ENCODE assay signal across 8 cellular contexts in genomic region chrX:153793291-153793690, GRCh38. TPM values are rescaled to one million over a fixed set of nuclear protein-coding genes. Genes with fewer than 3 reads are reported as not detected.
DNase-seq lines count a peak whose midpoint lies in the region; ATAC-seq, FAIRE-seq and TF ChIP-seq lines count a peak whose summit lies in the region.

No MANE protein-coding gene starts in this region.

- peaks cover 58% of the 10 kb centered on the region for H3K36me3 Mint-ChIP-seq in Calu3 (ENCODE audit: insufficient read depth, unreplicated experiment)

- H3K27ac ChIP-seq in OCI-LY1 (ENCODE audit: low read depth, low read length, poor library complexity, severe bottlenecking): peak overlapping the region; percentile 77
- no peak overlapping the region for H3K27ac ChIP-seq in H1 (ENCODE audit: low read depth, low read length)

- H3K79me2 ChIP-seq in OCI-LY1 (ENCODE audit: insufficient read depth, low read length): peaks cover 6% of the 10 kb centered on the region; the same call in 1 of the 2 replicates
- H3K79me2 ChIP-seq in H1 (ENCODE audit: control insufficient read depth in 1 of 2, insufficient read depth in 2 of 2, low read length in 2 of 2): peaks cover 0 to 34% of the 10 kb centered on the region in 2 experiments; a peak in 1 of 4 replicates

- H4K5ac ChIP-seq in H1 (ENCODE audit: insufficient read length, low read depth, low read length): no peak overlapping the region

- TF ChIP-seq POLR2A in H1 (IDR thresholded peaks at IDR 0.05; ENCODE audit: control extremely low read depth in 1 of 2, low read depth in 2 of 2, low read length in 2 of 2): no peak

- H3K56ac ChIP-seq in H1 (replicated peaks; ENCODE audit: insufficient read length, low read depth, low read length): no peak overlapping the region

- WGBS in H1 (ENCODE audit: extremely low coverage in 1 of 2, insufficient coverage in 1 of 2, insufficient read length in 1 of 2, insufficient replicate concordance in 2 of 2, low coverage in 1 of 2, low lambda C conversion rate in 2 of 2, missing lambda C conversion rate in 1 of 2), 2 experiments: 62% methylated on average over 4 of the region's 7 CpGs; no CpG with 5 or more reads in 1 of the 2 experiments

- H3K23ac ChIP-seq in H1 (ENCODE audit: insufficient read length): no peak overlapping the region

- H2AK5ac ChIP-seq in H1 (ENCODE audit: low read depth, low read length): no peak overlapping the region

- no peak overlapping the region for H3K4ac ChIP-seq in H1 (replicated peaks; ENCODE audit: insufficient read length, low read depth, low read length)

- ATAC-seq in GM18511 (IDR thresholded peaks at IDR 0.05; ENCODE audit: unreplicated experiment): no peak

- no peak overlapping the region for H3K18ac ChIP-seq in H1 (ENCODE audit: extremely low read depth, low read length)

- no peak overlapping the region for H3K14ac ChIP-seq in H1 (ENCODE audit: insufficient read length)

- no peak overlapping the region for H2BK12ac ChIP-seq in H1 (ENCODE audit: low read depth, low read length)

- no peaks in the 10 kb centered on the region; the same call in none of the 2 replicates for H3K79me1 ChIP-seq in H1 (ENCODE audit: low read depth, low read length)

- H3K4me1 ChIP-seq in OCI-LY1 (ENCODE audit: insufficient read depth, low read length, severe bottlenecking) (peaks cover 25% of the 10 kb centered on the region), H1 (replicated peaks in 1 of 4; ENCODE audit: control insufficient read depth in 3 of 4, insufficient read depth in 4 of 4, low read length in 3 of 4) (peaks cover 0 to 17% (median 6%) of the 10 kb centered on the region in 4 experiments; a peak in 4 of 7 replicates), neuron (ENCODE audit: insufficient read depth, low read length) (peaks cover 17% of the 10 kb centered on the region)

- intact Hi-C loops in Calu3 (cut with micrococcal nuclease; ENCODE audit: unreplicated experiment): no loop called here

- H3K27ac Mint-ChIP-seq in Calu3 (ENCODE audit: unreplicated experiment): peak overlapping the region; percentile 94

- H3K36me3 ChIP-seq in OCI-LY1 (ENCODE audit: insufficient read depth, low read length) (peaks cover 39% of the 10 kb centered on the region), H1 (ENCODE audit: control insufficient read depth in 2 of 4, insufficient read depth in 4 of 4, low read length in 3 of 4) (peaks cover 0 to 21% (median 3%) of the 10 kb centered on the region in 4 experiments; a peak in 3 of 8 replicates), neuron (ENCODE audit: insufficient read depth, low read length) (peaks cover 8% of the 10 kb centered on the region)

- TF ChIP-seq CTCF in Calu3 (IDR thresholded peaks at IDR 0.05; ENCODE audit: unreplicated experiment): no peak
- no peak for TF ChIP-seq CTCF in OCI-LY1 (IDR thresholded peaks at IDR 0.05; ENCODE audit: low read length)
- no peak for TF ChIP-seq CTCF in H1 (IDR thresholded peaks at IDR 0.05; ENCODE audit: control extremely low read depth in 1 of 3, insufficient read depth in 1 of 3, low read depth in 1 of 3, low read length in 3 of 3)

- H3K9ac ChIP-seq in OCI-LY1 (ENCODE audit: low read length) (peak overlapping the region; percentile 96), H1 (replicated peaks in 1 of 4; ENCODE audit: extremely low read depth in 1 of 4, low read depth in 3 of 4, low read length in 3 of 4) (peak overlapping the region in 1 of 4 experiments; percentile 43; a peak in 3 of 7 replicates)

- H3K27me3 ChIP-seq in OCI-LY1 (ENCODE audit: insufficient read depth, low read length) (no peaks in the 10 kb centered on the region), H1 (replicated peaks in 1 of 4; ENCODE audit: control insufficient read depth in 3 of 4, extremely low read depth in 1 of 4, insufficient read depth in 3 of 4, low read length in 3 of 4) (no peaks in the 10 kb centered on the region), neuron (ENCODE audit: insufficient read depth, low read length) (peaks cover 3% of the 10 kb centered on the region)

- TF ChIP-seq EP300 in H1 (IDR thresholded peaks at IDR 0.05; ENCODE audit: borderline replicate concordance in 1 of 2, low read depth in 2 of 2, low read length in 2 of 2): no peak

- H4K8ac ChIP-seq in H1 (ENCODE audit: extremely low read depth, insufficient read depth, low read length): no peak overlapping the region

- peaks cover 2% of the 10 kb centered on the region; the same call in 1 of the 2 replicates for H3K23me2 ChIP-seq in H1 (ENCODE audit: low read depth, low read length)

- H3K27me3 Mint-ChIP-seq in Calu3 (ENCODE audit: unreplicated experiment): no peaks in the 10 kb centered on the region

- peak overlapping the region; percentile 94 for H3K4me2 ChIP-seq in OCI-LY1 (ENCODE audit: low read length)
- H3K4me2 ChIP-seq in H1 (ENCODE audit: insufficient read depth in 1 of 2, low read depth in 2 of 2, low read length in 2 of 2): peak overlapping the region; percentile 59 to 85

- H2AFZ ChIP-seq in OCI-LY1 (ENCODE audit: low read length) (no peak overlapping the region), H1 (ENCODE audit: low read length) (no peak overlapping the region), neuron (ENCODE audit: low read depth, low read length) (no peak overlapping the region)

- no peaks in the 10 kb centered on the region for H3K9me3 ChIP-seq in OCI-LY1 (ENCODE audit: low read length)
- H3K9me3 ChIP-seq in H1 (ENCODE audit: insufficient read depth in 2 of 2, low read depth in 1 of 2, low read length in 1 of 2): no peaks in the 10 kb centered on the region
- H3K9me3 ChIP-seq in neuron (ENCODE audit: low read length): no peaks in the 10 kb centered on the region

- CTCF ChIA-PET in Calu3 (lab: Charles Lee): interaction anchor here (1.4 kb wide), 1 partner anchor 91 kb away, joined by 3 read pairs; no protein-coding TSS in a partner anchor
- CTCF ChIA-PET in H1 (lab: Charles Lee; ENCODE audit: partially characterized antibody): interaction anchor here (0.8 kb wide), 1 partner anchor 25 kb away, joined by 3 read pairs; no protein-coding TSS in a partner anchor

- H3K4me3 Mint-ChIP-seq in Calu3 (ENCODE audit: low read depth, unreplicated experiment): peak overlapping the region; percentile 85

- H2BK120ac ChIP-seq in H1 (replicated peaks; ENCODE audit: low read depth, low read length): no peak overlapping the region

- H3K9me2 ChIP-seq in OCI-LY1 (ENCODE audit: low read depth, low read length): no peaks in the 10 kb centered on the region

- peak overlapping the region; percentile 77 for H3K4me3 ChIP-seq in OCI-LY1 (ENCODE audit: low read depth, low read length, poor library complexity, severe bottlenecking)
- H3K4me3 ChIP-seq in H1 (ENCODE audit: extremely low read depth in 1 of 4, insufficient read depth in 2 of 4, low read depth in 3 of 4, low read length in 4 of 4): peak overlapping the region; percentile 77 to 92 (median 83); a peak in 7 of 8 replicates
- peak overlapping the region; percentile 75 for H3K4me3 ChIP-seq in neuron (ENCODE audit: low read length)

- no peaks in the 10 kb centered on the region for H3K9me3 Mint-ChIP-seq in Calu3 (ENCODE audit: low read depth, unreplicated experiment)

- DNase-seq in Calu3 (no peak), H1 (ENCODE audit: low read depth in 1 of 2, low spot score in 2 of 2) (no peak), kidney glomerular epithelial cell (lab: John Stamatoyannopoulos, UW) (no peak), NCI-H2227 treated with DMSO at 0.1 percent for 48 hours (lab: John Stamatoyannopoulos, UW) (no peak)
- no peak for DNase-seq in stimulated activated CD4-positive, alpha-beta T cell treated with anti-CD3 and anti-CD28 coated beads, Interleukin-15, amount 100 ng/mL, for 24 hours

- H3K4me1 Mint-ChIP-seq in Calu3 (ENCODE audit: low read depth, unreplicated experiment): peaks cover 14% of the 10 kb centered on the region

- H2BK15ac ChIP-seq in H1 (ENCODE audit: low read length): no peak overlapping the region

- H4K20me1 ChIP-seq in OCI-LY1 (ENCODE audit: insufficient read depth, low read length) (no peaks in the 10 kb centered on the region), H1 (replicated peaks in 1 of 2; ENCODE audit: control insufficient read depth in 1 of 2, insufficient read depth in 2 of 2, low read length in 2 of 2) (peaks cover 0 to 6% of the 10 kb centered on the region in 2 experiments)

- no TSS peak for BruUV-seq in Calu3 (replicated peaks; lab: Mats Ljungman, UMichigan)

- H4K91ac ChIP-seq in H1 (replicated peaks; ENCODE audit: insufficient read length, low read length): no peak overlapping the region

- H2BK5ac ChIP-seq in H1 (ENCODE audit: low read depth, low read length): no peak overlapping the region

- POLR2A ChIA-PET in H1 (lab: Charles Lee; ENCODE audit: partially characterized antibody): interaction anchor here (0.7 to 2.2 kb wide), 6 partner anchors 9 to 175 kb away, joined by 3 to 10 read pairs (median 3); partner anchors contain the start of gene NAA10

- no peak for TF ChIP-seq RAD21 in H1 (IDR thresholded peaks at IDR 0.05 in 1 of 2, conservative IDR thresholded peaks at IDR 0.05 in 1 of 2; ENCODE audit: low read depth in 2 of 2, low read length in 2 of 2)

- H3F3A ChIP-seq in OCI-LY1 (ENCODE audit: insufficient read depth, low read length): no peaks in the 10 kb centered on the region

- FAIRE-seq in H1 (lab: Jason Lieb, UNC): no peak

- H2BK20ac ChIP-seq in H1 (ENCODE audit: low read length): no peak overlapping the region

RNA-seq across cellular contexts. Expression of gene IDH3G, which starts 0.9 kb away (rescaled TPM):
- total RNA-seq in Calu3 (2022): 64.5 and 71.2 TPM in 2 replicates
- 36.1 and 39.4 TPM in 2 replicates for total RNA-seq in H1 (2021; fragmentation: NEBNext Ultra II Directional; extraction: Animal tissue kit (Norgen Biotek cat#: 25700))
- polyA plus RNA-seq in H1 (2011; rRNA removed): 66.7 and 96.2 TPM in 2 replicates
- 66.7 TPM for polyA plus RNA-seq in H1 (2011; cell fraction: cytosol; rRNA removed)
- polyA plus RNA-seq in H1 (2011; cell fraction: nucleus; rRNA removed): 130 TPM
- polyA plus RNA-seq in H1 (2012, experiment 1 of 2): 43.8 to 59.4 TPM (median 53.4 TPM) in 4 replicates
- polyA plus RNA-seq in H1 (2012, experiment 2 of 2): 48.4 TPM
- polyA plus RNA-seq in H1 (2013, experiment 1 of 2): 40.6 TPM
- 39.3 TPM for polyA plus RNA-seq in H1 (2013, experiment 2 of 2)
- polyA minus RNA-seq in H1 (2011; rRNA and poly(A)+ RNA removed): 68.8 and 76.7 TPM in 2 replicates
- polyA minus RNA-seq in H1 (2011; cell fraction: cytosol; rRNA and poly(A)+ RNA removed): 34.0 TPM
- polyA minus RNA-seq in H1 (2011; cell fraction: nucleus; rRNA and poly(A)+ RNA removed): 43.0 TPM

RNA-seq across cellular contexts. Expression of gene SSR4, which starts 1.2 kb away (rescaled TPM):
- 360 and 391 TPM in 2 replicates for total RNA-seq in Calu3 (2022)
- 161 and 168 TPM in 2 replicates for total RNA-seq in H1 (2021; fragmentation: NEBNext Ultra II Directional; extraction: Animal tissue kit (Norgen Biotek cat#: 25700))
- 642 and 734 TPM in 2 replicates for polyA plus RNA-seq in H1 (2011; rRNA removed)
- 365 TPM for polyA plus RNA-seq in H1 (2011; cell fraction: cytosol; rRNA removed)
- polyA plus RNA-seq in H1 (2011; cell fraction: nucleus; rRNA removed): 398 TPM
- 175 to 309 TPM (median 297 TPM) in 4 replicates for polyA plus RNA-seq in H1 (2012, experiment 1 of 2)
- 443 TPM for polyA plus RNA-seq in H1 (2012, experiment 2 of 2)
- 365 TPM for polyA plus RNA-seq in H1 (2013, experiment 1 of 2)
- 421 TPM for polyA plus RNA-seq in H1 (2013, experiment 2 of 2)
- 125 and 128 TPM in 2 replicates for polyA minus RNA-seq in H1 (2011; rRNA and poly(A)+ RNA removed)
- 271 TPM for polyA minus RNA-seq in H1 (2011; cell fraction: cytosol; rRNA and poly(A)+ RNA removed)
- polyA minus RNA-seq in H1 (2011; cell fraction: nucleus; rRNA and poly(A)+ RNA removed): 60.7 TPM

RNA-seq across cellular contexts. Expression of gene SRPK3, which starts 12.4 kb away (rescaled TPM):
- total RNA-seq in Calu3 (2022): 0.14 and 0.29 TPM in 2 replicates
- not detected in 2 replicates for total RNA-seq in H1 (2021; fragmentation: NEBNext Ultra II Directional; extraction: Animal tissue kit (Norgen Biotek cat#: 25700))
- polyA plus RNA-seq in H1 (2011; rRNA removed): not detected in 2 replicates
- 0.01 TPM for polyA plus RNA-seq in H1 (2011; cell fraction: cytosol; rRNA removed)
- 0.30 TPM for polyA plus RNA-seq in H1 (2011; cell fraction: nucleus; rRNA removed)
- polyA plus RNA-seq in H1 (2012, experiment 1 of 2): 0.30 to 0.56 TPM (median 0.49 TPM) in 4 replicates
- 0.09 TPM for polyA plus RNA-seq in H1 (2012, experiment 2 of 2)
- polyA plus RNA-seq in H1 (2013, experiment 1 of 2): 0.06 TPM
- polyA plus RNA-seq in H1 (2013, experiment 2 of 2): 0.04 TPM
- polyA minus RNA-seq in H1 (2011; rRNA and poly(A)+ RNA removed): not detected in 2 replicates
- polyA minus RNA-seq in H1 (2011; cell fraction: cytosol; rRNA and poly(A)+ RNA removed): not detected
- polyA minus RNA-seq in H1 (2011; cell fraction: nucleus; rRNA and poly(A)+ RNA removed): not detected

RNA-seq across cellular contexts. Expression of gene PLXNB3, which starts 29.2 kb away (rescaled TPM):
- 37.5 and 49.2 TPM in 2 replicates for total RNA-seq in Calu3 (2022)
- total RNA-seq in H1 (2021; fragmentation: NEBNext Ultra II Directional; extraction: Animal tissue kit (Norgen Biotek cat#: 25700)): 2.7 TPM in 2 replicates
- 1.2 and 1.6 TPM in 2 replicates for polyA plus RNA-seq in H1 (2011; rRNA removed)
- polyA plus RNA-seq in H1 (2011; cell fraction: cytosol; rRNA removed): 1.8 TPM
- polyA plus RNA-seq in H1 (2011; cell fraction: nucleus; rRNA removed): 11.4 TPM
- polyA plus RNA-seq in H1 (2012, experiment 1 of 2): 1.4 to 3.3 TPM (median 2.3 TPM) in 4 replicates
- polyA plus RNA-seq in H1 (2012, experiment 2 of 2): 0.62 TPM
- polyA plus RNA-seq in H1 (2013, experiment 1 of 2): 2.4 TPM
- polyA plus RNA-seq in H1 (2013, experiment 2 of 2): 1.8 TPM
- 1.4 and 4.4 TPM in 2 replicates for polyA minus RNA-seq in H1 (2011; rRNA and poly(A)+ RNA removed)
- polyA minus RNA-seq in H1 (2011; cell fraction: cytosol; rRNA and poly(A)+ RNA removed): 1.1 TPM
- polyA minus RNA-seq in H1 (2011; cell fraction: nucleus; rRNA and poly(A)+ RNA removed): 3.7 TPM

RNA-seq across cellular contexts. Expression of gene PDZD4, which starts 37.1 kb away (rescaled TPM):
- total RNA-seq in Calu3 (2022): 0.59 and 0.76 TPM in 2 replicates
- total RNA-seq in H1 (2021; fragmentation: NEBNext Ultra II Directional; extraction: Animal tissue kit (Norgen Biotek cat#: 25700)): 169 and 174 TPM in 2 replicates
- polyA plus RNA-seq in H1 (2011; rRNA removed): 45.8 and 77.2 TPM in 2 replicates
- polyA plus RNA-seq in H1 (2011; cell fraction: cytosol; rRNA removed): 90.6 TPM
- polyA plus RNA-seq in H1 (2011; cell fraction: nucleus; rRNA removed): 221 TPM
- polyA plus RNA-seq in H1 (2012, experiment 1 of 2): 98.3 to 127 TPM (median 121 TPM) in 4 replicates
- polyA plus RNA-seq in H1 (2012, experiment 2 of 2): 85.6 TPM
- 175 TPM for polyA plus RNA-seq in H1 (2013, experiment 1 of 2)
- 166 TPM for polyA plus RNA-seq in H1 (2013, experiment 2 of 2)
- polyA minus RNA-seq in H1 (2011; rRNA and poly(A)+ RNA removed): 38.4 and 47.0 TPM in 2 replicates
- polyA minus RNA-seq in H1 (2011; cell fraction: cytosol; rRNA and poly(A)+ RNA removed): 51.6 TPM
- 37.1 TPM for polyA minus RNA-seq in H1 (2011; cell fraction: nucleus; rRNA and poly(A)+ RNA removed)
